Comparison of ENCODE assay signal across 1 cellular context in genomic region chr5:54701179-54701578, GRCh38.
TF ChIP-seq lines count a peak whose summit lies in the region.

No MANE protein-coding gene starts in this region.

TF ChIP-seq in GM23338, 12 proteins besides CTCF, POLR2A, EP300 and RAD21 (continued from another document):
- TF ChIP-seq ETS1 (IDR thresholded peaks at IDR 0.05) (no peak), JUNB (IDR thresholded peaks at IDR 0.05; ENCODE audit: unreplicated experiment) (no peak)
